ENCODE assay signal across 8 cellular contexts in the genomic region with DNA sequence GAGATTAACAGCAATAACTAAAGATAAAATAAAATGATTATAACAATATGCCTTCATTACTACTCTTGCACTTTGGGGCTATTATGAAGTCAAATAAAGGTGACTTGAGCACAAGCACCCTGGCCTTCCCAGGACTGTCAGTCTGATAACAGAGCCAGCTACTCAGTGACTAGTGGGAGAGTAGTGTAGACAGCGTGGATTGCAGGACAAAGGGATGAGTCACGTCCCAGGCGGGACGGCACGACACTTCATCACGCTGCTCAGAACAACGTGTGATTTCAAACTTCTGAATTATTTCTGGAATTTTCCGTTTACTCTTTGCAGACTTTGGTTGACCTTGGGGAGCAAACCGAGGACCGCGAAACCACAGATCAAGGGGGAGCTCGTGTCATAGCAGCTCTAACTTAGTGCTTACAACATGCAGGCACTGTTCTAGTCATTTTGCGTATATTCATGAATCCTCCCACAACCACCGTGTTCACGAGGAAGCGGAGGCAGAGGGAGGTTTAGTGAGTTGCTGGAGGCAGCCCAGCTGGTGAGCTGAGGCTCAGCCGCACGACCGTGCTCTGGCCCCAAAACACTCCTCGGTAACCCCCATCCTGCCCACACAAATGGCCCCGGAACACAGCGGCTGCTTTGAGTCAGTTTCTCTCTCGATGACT. TPM values are rescaled to one million over a fixed set of nuclear protein-coding genes. Genes with fewer than 3 reads are reported as not detected.
DNase-seq lines count a peak whose midpoint lies in the region; ATAC-seq and TF ChIP-seq lines count a peak whose summit lies in the region.
"Not testable (repeated sequence)": the region's sequence is repeated elsewhere in the genome, so short reads cannot be mapped to it uniquely, and the experiment has no call there.

No MANE protein-coding gene starts in this region.

- not testable (repeated sequence) for H3K9me3 Mint-ChIP-seq in central memory CD8-positive, alpha-beta T cell; stimulated activated naive B cell treated with anti-CD40 and anti-IgM and Interleukin-4, amounts not matched to agents 10 μg/mL and 1 μg/mL and 100 μg/mL, for 72 hours

- not testable (repeated sequence) for H3K27me3 ChIP-seq in PC-3 (ENCODE audit: low read length)

- H3K36me3 ChIP-seq in PC-3 (ENCODE audit: low read depth, low read length): not testable (repeated sequence)

- intact Hi-C loops in PC-3 (cut with micrococcal nuclease): not testable (repeated sequence)

- not testable (repeated sequence) for H3F3A ChIP-seq in PC-3 (ENCODE audit: low read length, unreplicated experiment)

- H3K4me1 Mint-ChIP-seq in central memory CD8-positive, alpha-beta T cell; stimulated activated naive B cell treated with anti-CD40 and anti-IgM and Interleukin-4, amounts not matched to agents 10 μg/mL and 1 μg/mL and 100 μg/mL, for 72 hours: not testable (repeated sequence)

- H3K9ac ChIP-seq in PC-3 (ENCODE audit: low read length): not testable (repeated sequence)

- POLR2A ChIA-PET in PC-3 (lab: Charles Lee; ENCODE audit: unreplicated experiment): not testable (repeated sequence)

- not testable (repeated sequence) for H4K20me1 ChIP-seq in PC-3 (ENCODE audit: low read length)

- not testable (repeated sequence) for H3K27me3 Mint-ChIP-seq in central memory CD8-positive, alpha-beta T cell; stimulated activated naive B cell treated with anti-CD40 and anti-IgM and Interleukin-4, amounts not matched to agents 10 μg/mL and 1 μg/mL and 100 μg/mL, for 72 hours

- not testable (repeated sequence) for H3K4me2 ChIP-seq in PC-3 (ENCODE audit: low read length)

- not testable (repeated sequence) for H3K9me2 ChIP-seq in PC-3 (replicated peaks; ENCODE audit: low read length)

- not testable (repeated sequence) for H3K36me3 Mint-ChIP-seq in central memory CD8-positive, alpha-beta T cell (ENCODE audit: insufficient read depth); stimulated activated naive B cell treated with anti-CD40 and anti-IgM and Interleukin-4, amounts not matched to agents 10 μg/mL and 1 μg/mL and 100 μg/mL, for 72 hours

- H2AFZ ChIP-seq in PC-3 (ENCODE audit: low read length): not testable (repeated sequence)

- H3K27ac ChIP-seq in PC-3 (ENCODE audit: low read length): not testable (repeated sequence)

- H3K79me2 ChIP-seq in PC-3 (ENCODE audit: low read length): not testable (repeated sequence)

- not testable (repeated sequence) for H3K9me3 ChIP-seq in PC-3 (ENCODE audit: low read length)

- not testable (repeated sequence) for H3K27ac Mint-ChIP-seq in central memory CD8-positive, alpha-beta T cell (ENCODE audit: low read depth); stimulated activated naive B cell treated with anti-CD40 and anti-IgM and Interleukin-4, amounts not matched to agents 10 μg/mL and 1 μg/mL and 100 μg/mL, for 72 hours

- H3K4me1 ChIP-seq in PC-3 (ENCODE audit: insufficient read depth, low read length): not testable (repeated sequence)

- TF ChIP-seq CTCF in PC-3 (conservative IDR thresholded peaks at IDR 0.05; ENCODE audit: low read depth, low read length): not testable (repeated sequence)

- CTCF ChIA-PET in PC-3 (lab: Charles Lee): not testable (repeated sequence)

- H3K4me3 Mint-ChIP-seq in central memory CD8-positive, alpha-beta T cell; stimulated activated naive B cell treated with anti-CD40 and anti-IgM and Interleukin-4, amounts not matched to agents 10 μg/mL and 1 μg/mL and 100 μg/mL, for 72 hours: not testable (repeated sequence)

- DNase-seq in PC-3; central memory CD8-positive, alpha-beta T cell (ENCODE audit: low spot score in 2 of 2); stimulated activated naive B cell treated with anti-CD40 and anti-IgM and Interleukin-4, amounts not matched to agents 10 μg/mL and 1 μg/mL and 100 μg/mL, for 72 hours: not testable (repeated sequence)

- not testable (repeated sequence) for H3K4me3 ChIP-seq in PC-3 (ENCODE audit: low read length)

- BruUV-seq in PC-3 (replicated peaks; lab: Mats Ljungman, UMichigan): not testable (repeated sequence)

- peak; percentile 56 for ATAC-seq in GM18508 (IDR thresholded peaks at IDR 0.05; ENCODE audit: insufficient read depth, unreplicated experiment)
- ATAC-seq in GM19372 (IDR thresholded peaks at IDR 0.05; ENCODE audit: low read depth, unreplicated experiment): peak; percentile 78
- ATAC-seq in GM21619 (IDR thresholded peaks at IDR 0.05; ENCODE audit: unreplicated experiment): peak; percentile 71
- peak; percentile 83 for ATAC-seq in HG02870 (IDR thresholded peaks at IDR 0.05; ENCODE audit: unreplicated experiment)
- ATAC-seq in HG03175 (IDR thresholded peaks at IDR 0.05; ENCODE audit: unreplicated experiment): peak; percentile 62
- peak; percentile 95 for ATAC-seq in PC-3
- peak; percentile 28 for ATAC-seq in central memory CD8-positive, alpha-beta T cell (replicated peaks; ENCODE audit: extremely low read depth, poor library complexity, severe bottlenecking)
- peak; percentile 88 to 89 for ATAC-seq in stimulated activated naive B cell treated with anti-CD40 and anti-IgM and Interleukin-4, amounts not matched to agents 10 μg/mL and 1 μg/mL and 100 μg/mL, for 72 hours (replicated peaks)

RNA-seq across cellular contexts. Expression of a gene that starts 32.9 kb away (rescaled TPM):
- 20.2 and 28.3 TPM in 2 replicates for total RNA-seq in PC-3 (2014; rRNA removed)

RNA-seq across cellular contexts. Expression of a gene that starts 51.7 kb away (rescaled TPM):
- total RNA-seq in PC-3 (2014; rRNA removed): 66.8 and 78.6 TPM in 2 replicates

Comparison
In these comparisons a context has a peak if more than half of its experiments do, and no peak if none do; other contexts are left out.
1. ATAC-seq: peak in every context shown above with its lines; median percentile 95 in PC-3; 88 in stimulated activated naive B cell treated with anti-CD40 and anti-IgM and Interleukin-4, amounts not matched to agents 10 μg/mL and 1 μg/mL and 100 μg/mL, for 72 hours; 83 in HG02870; 78 in GM19372; 71 in GM21619; 62 in HG03175; 56 in GM18508; 28 in central memory CD8-positive, alpha-beta T cell.